ENCODE assay signal across 8 cellular contexts in genomic region chr19:18682807-18683108, GRCh38. TPM values are rescaled to one million over a fixed set of nuclear protein-coding genes. Genes with fewer than 3 reads are reported as not detected.
A peak's percentile ranks its signal among the peaks of the same experiment; 100 is the strongest.
DNase-seq lines count a peak whose midpoint lies in the region; ATAC-seq and TF ChIP-seq lines count a peak whose summit lies in the region.

No MANE protein-coding gene starts in this region.

- peak; percentile 8 for ATAC-seq in HG03159 (IDR thresholded peaks at IDR 0.05; ENCODE audit: unreplicated experiment)
- no peak for ATAC-seq in activated B cell treated with CpG ODN at 0.5 μM for 24 hours (ENCODE audit: low read depth)
- no peak for ATAC-seq in stimulated activated naive B cell treated with anti-CD40 and anti-IgM and Interleukin-4, amounts not matched to agents 10 μg/mL and 1 μg/mL and 100 μg/mL, for 72 hours (replicated peaks)
- no peak for ATAC-seq in GM21515 (IDR thresholded peaks at IDR 0.05; ENCODE audit: unreplicated experiment)

- peak overlapping the region; percentile 87 for H3K4me3 Mint-ChIP-seq in activated B cell treated with CpG ODN at 0.5 μM for 24 hours
- peak overlapping the region; percentile 88 for H3K4me3 Mint-ChIP-seq in stimulated activated naive B cell treated with anti-CD40 and anti-IgM and Interleukin-4, amounts not matched to agents 10 μg/mL and 1 μg/mL and 100 μg/mL, for 72 hours

- peaks cover 4% of the 10 kb centered on the region for H3K36me3 Mint-ChIP-seq in activated B cell treated with CpG ODN at 0.5 μM for 24 hours (ENCODE audit: low read depth)
- peaks cover 0 to under 1% of the 10 kb centered on the region in 2 donors for H3K36me3 Mint-ChIP-seq in stimulated activated naive B cell treated with anti-CD40 and anti-IgM and Interleukin-4, amounts not matched to agents 10 μg/mL and 1 μg/mL and 100 μg/mL, for 72 hours

- peaks cover 28% of the 10 kb centered on the region for H3K4me1 Mint-ChIP-seq in activated B cell treated with CpG ODN at 0.5 μM for 24 hours
- H3K4me1 Mint-ChIP-seq in stimulated activated naive B cell treated with anti-CD40 and anti-IgM and Interleukin-4, amounts not matched to agents 10 μg/mL and 1 μg/mL and 100 μg/mL, for 72 hours = peaks cover 15 to 44% of the 10 kb centered on the region in 2 donors

- H3K4me3 ChIP-seq in iPS-15b (ENCODE audit: low read depth, low read length) = peak overlapping the region; percentile 80

- H3K9ac ChIP-seq in iPS-15b (ENCODE audit: low read depth, low read length) = peak overlapping the region; percentile 4

- peak overlapping the region; percentile 87 for H3K27ac Mint-ChIP-seq in activated B cell treated with CpG ODN at 0.5 μM for 24 hours
- H3K27ac Mint-ChIP-seq in stimulated activated naive B cell treated with anti-CD40 and anti-IgM and Interleukin-4, amounts not matched to agents 10 μg/mL and 1 μg/mL and 100 μg/mL, for 72 hours = peak overlapping the region; percentile 93

- CTCF ChIA-PET in activated B cell treated with CpG ODN at 0.5 μM for 24 hours (lab: Charles Lee) = no interaction called here

- DNase-seq in activated B cell treated with CpG ODN at 0.5 μM for 24 hours (no peak), NCI-H82 treated with DMSO at 0.1 percent for 48 hours (lab: John Stamatoyannopoulos, UW; ENCODE audit: unreplicated experiment) (no peak), amniotic stem cell (lab: John Stamatoyannopoulos, UW) (no peak), glomerular visceral epithelial cell (ENCODE audit: extremely low spot score) (no peak)
- no peak for DNase-seq in stimulated activated naive B cell treated with anti-CD40 and anti-IgM and Interleukin-4, amounts not matched to agents 10 μg/mL and 1 μg/mL and 100 μg/mL, for 72 hours

- TF ChIP-seq CTCF in activated B cell treated with CpG ODN at 0.5 μM for 24 hours (IDR thresholded peaks at IDR 0.05) = no peak

- H3K4me1 ChIP-seq in iPS-15b (ENCODE audit: control insufficient read depth, insufficient read depth, low read length) = peaks cover 7% of the 10 kb centered on the region

- no peaks in the 10 kb centered on the region for H3K27me3 ChIP-seq in iPS-15b (ENCODE audit: control insufficient read depth, insufficient read depth, low read length)

- POLR2A ChIA-PET in activated B cell treated with CpG ODN at 0.5 μM for 24 hours (lab: Charles Lee) = interaction anchor here (0.8 to 1.6 kb wide), 4 partner anchors 18 to 162 kb away, joined by 3 to 8 read pairs (median 4); no protein-coding TSS in a partner anchor

- H3K9me3 ChIP-seq in iPS-15b (ENCODE audit: control insufficient read depth, insufficient read depth, low read length) = no peaks in the 10 kb centered on the region

- no peaks in the 10 kb centered on the region for H3K36me3 ChIP-seq in iPS-15b (ENCODE audit: control insufficient read depth, insufficient read depth, low read length)

- H3K9me3 Mint-ChIP-seq in activated B cell treated with CpG ODN at 0.5 μM for 24 hours = no peaks in the 10 kb centered on the region
- H3K9me3 Mint-ChIP-seq in stimulated activated naive B cell treated with anti-CD40 and anti-IgM and Interleukin-4, amounts not matched to agents 10 μg/mL and 1 μg/mL and 100 μg/mL, for 72 hours = no peaks in the 10 kb centered on the region

- H3K27me3 Mint-ChIP-seq in activated B cell treated with CpG ODN at 0.5 μM for 24 hours = no peaks in the 10 kb centered on the region
- no peaks in the 10 kb centered on the region for H3K27me3 Mint-ChIP-seq in stimulated activated naive B cell treated with anti-CD40 and anti-IgM and Interleukin-4, amounts not matched to agents 10 μg/mL and 1 μg/mL and 100 μg/mL, for 72 hours

- intact Hi-C loops in activated B cell treated with CpG ODN at 0.5 μM for 24 hours (cut with micrococcal nuclease) = loop anchor here (1.0 to 5.0 kb wide), 4 partner anchors 18 to 235 kb away; partner anchors contain the start of genes COPE, DDX49, ELL and KLHL26

RNA-seq across cellular contexts. Expression of gene CRTC1, which starts 0.7 kb away (rescaled TPM):
- 13.1 and 15.5 TPM in 2 replicates for total RNA-seq in activated B cell treated with CpG ODN at 0.5 μM for 24 hours

RNA-seq across cellular contexts. Expression of gene KLHL26, which starts 45.9 kb away (rescaled TPM):
- total RNA-seq in activated B cell treated with CpG ODN at 0.5 μM for 24 hours = 10.9 and 11.3 TPM in 2 replicates
